In genomic region chr11:111531156-111531555, GRCh38 we compare ENCODE assay signal across 16 cellular contexts. TPM values are rescaled to one million over a fixed set of nuclear protein-coding genes. Genes with fewer than 3 reads are reported as not detected.
DNase-seq lines count a peak whose midpoint lies in the region; ATAC-seq and TF ChIP-seq lines count a peak whose summit lies in the region.
"Had no signal": no experiment of that assay in that cellular context is flagged by ENCODE, and none has a peak within 500 bp of the region (broad histone marks: within the 10 kb centered on the region; RNA-seq: fewer than 3 reads in every experiment).

No MANE protein-coding gene starts in this region.

- H3K4me1 ChIP-seq in lower lobe of right lung: no peaks in the 10 kb centered on the region
- H3K4me1 ChIP-seq: BE2C had no signal

- H3K27ac ChIP-seq in angular gyrus (ENCODE audit: low read depth, low read length) (peak overlapping the region; percentile 89), lower lobe of right lung (no peak overlapping the region)
- H3K27ac ChIP-seq: RWPE1 had no signal

- intact Hi-C loops in lower lobe of right lung (cut with DNase I): no loop called here

- no peaks in the 10 kb centered on the region for H3K36me3 ChIP-seq in lower lobe of right lung
- H3K36me3 ChIP-seq: BE2C had no signal

- no peaks in the 10 kb centered on the region for H3K27me3 ChIP-seq in lower lobe of right lung (ENCODE audit: low read depth)

- no peaks in the 10 kb centered on the region for H3K9me3 ChIP-seq in lower lobe of right lung
- H3K9me3 ChIP-seq: BE2C had no signal

- no peak for ATAC-seq in lower lobe of right lung

- peak; percentile 76 for DNase-seq in COLO829 (ENCODE audit: low spot score)
- peak; percentile 53 for DNase-seq in LHCN-M2 (ENCODE audit: low read depth)
- peak; percentile 70 for DNase-seq in kidney tubule cell (ENCODE audit: low spot score)
- DNase-seq in NCI-H2081 treated with DMSO at 0.1 percent for 48 hours (lab: John Stamatoyannopoulos, UW): no peak
- no peak for DNase-seq in MV-4-11 (lab: John Stamatoyannopoulos, UW)
- no peak for DNase-seq in lower lobe of right lung
- DNase-seq in GOT3 (lab: John Stamatoyannopoulos, UW): no peak
- DNase-seq: BE2C, cortex of kidney, H9, NCI-H510A had no signal

- no peak for TF ChIP-seq CTCF in lower lobe of right lung (IDR thresholded peaks at IDR 0.05)

- no peak overlapping the region for H3K4me3 ChIP-seq in lower lobe of right lung

RNA-seq across cellular contexts. Expression of gene LAYN, which starts 9.4 kb away (rescaled TPM):
- total RNA-seq in LHCN-M2 (2014; rRNA removed): 18.8 and 23.1 TPM in 2 replicates
- polyA plus RNA-seq in LHCN-M2 (2012): 44.3 TPM
- 15.0 TPM for total RNA-seq in lower lobe of right lung

RNA-seq across cellular contexts. Expression of gene HOATZ, which starts 16.6 kb away (rescaled TPM):
- not detected in 2 replicates for total RNA-seq in LHCN-M2 (2014; rRNA removed)
- polyA plus RNA-seq in LHCN-M2 (2012): not detected
- total RNA-seq in lower lobe of right lung: 15.0 TPM
- total RNA-seq: activated CD4-positive, alpha-beta memory T cell treated with anti-CD3 and anti-CD28 coated beads, Interleukin-2, amount 10 ng/mL, durations not matched to agents 7 days and 5 days; H9; myocyte; renal cortical epithelial cell had no signal

RNA-seq across cellular contexts. Expression of gene BTG4, which starts 19.0 kb away (rescaled TPM):
- 0.17 TPM in 1 of 2 replicates, not detected in the other for total RNA-seq in LHCN-M2 (2014; rRNA removed)
- 0.11 TPM for polyA plus RNA-seq in LHCN-M2 (2012)
- total RNA-seq in lower lobe of right lung: 0.38 TPM
- total RNA-seq: activated CD4-positive, alpha-beta memory T cell treated with anti-CD3 and anti-CD28 coated beads, Interleukin-2, amount 10 ng/mL, durations not matched to agents 7 days and 5 days; H9; myocyte; renal cortical epithelial cell had no signal

Comparison
In these comparisons a context has a peak if more than half of its experiments do, and no peak if none do; other contexts are left out.
1. DNase-seq: peak in COLO829 (single experiment), LHCN-M2 (single experiment) and kidney tubule cell (single experiment); none in NCI-H2081 treated with DMSO at 0.1 percent for 48 hours (single experiment), MV-4-11 (single experiment), lower lobe of right lung (single experiment) and GOT3 (single experiment).
2. RNA of gene HOATZ, which starts 16.6 kb away (total RNA-seq): 15.0 TPM in lower lobe of right lung (single experiment); not detected in LHCN-M2; every median in the first group is over 10 times any median in the second.